Comparison of ENCODE assay signal across 23 cellular contexts in genomic region chr11:32861850-32862577, GRCh38.
"Had no signal": no experiment of that assay in that cellular context is flagged by ENCODE, and none has a peak within 500 bp of the region (broad histone marks: within the 10 kb centered on the region; RNA-seq: fewer than 3 reads in every experiment).

No MANE protein-coding gene starts in this region.

- H3K9me3 ChIP-seq: MG63, SJSA1, SK-N-SH had no signal

- H3K36me3 ChIP-seq: MG63, SJSA1 had no signal

- H3K27ac ChIP-seq: SJSA1 had no signal

- H3K9ac ChIP-seq: SK-N-SH had no signal

- DNase-seq: Karpas-422, KG1, MG63, NCI-H1092, NCI-H1105 treated with DMSO at 0.1 percent for 48 hours, NCI-H1417 treated with DMSO at 0.1 percent for 48 hours, NCI-H1694 treated with DMSO at 0.1 percent for 48 hours, NCI-H1930, NCI-H2081, NCI-H2107, NCI-H2227 treated with DMSO at 0.1 percent for 48 hours, NCI-H446, NCI-H510A, NCI-H524 treated with DMSO at 0.1 percent for 48 hours, NCI-H69, NCI-H774, Right ventricle myocardium superior, RPMI8226, SIG-M5, SK-N-SH, SW 1271 had no signal

- FAIRE-seq: RCC 7860 had no signal

- H3K9me2 ChIP-seq: SK-N-SH had no signal

- H3K4me3 ChIP-seq: MG63, SJSA1 had no signal

- H3K27me3 ChIP-seq: MG63, SJSA1 had no signal

- H3K4me1 ChIP-seq: SJSA1 had no signal

- H3K4me2 ChIP-seq: SK-N-SH had no signal
